Comparison of ENCODE assay signal across 27 cellular contexts in the genomic region with DNA sequence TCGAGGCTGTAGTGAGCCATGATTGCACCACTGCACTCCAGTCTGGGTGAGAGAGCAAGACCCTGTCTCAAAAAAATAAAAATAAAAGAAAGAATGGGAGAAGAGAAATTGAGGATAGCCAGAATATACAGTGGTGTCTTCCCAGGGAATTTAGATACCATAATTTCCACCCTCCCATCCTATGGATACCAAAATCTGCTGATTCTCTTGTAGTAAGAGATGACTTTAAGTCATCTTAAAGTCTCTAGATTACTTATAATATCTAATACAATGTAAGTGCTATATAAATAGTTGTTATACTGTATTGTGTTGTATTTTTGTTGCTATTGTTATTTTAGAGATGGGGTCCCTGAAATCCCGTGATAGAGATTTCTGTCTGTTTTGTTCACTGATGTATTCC. TPM values are rescaled to one million over a fixed set of nuclear protein-coding genes. Genes with fewer than 3 reads are reported as not detected.
DNase-seq lines count a peak whose midpoint lies in the region; ATAC-seq and TF ChIP-seq lines count a peak whose summit lies in the region.
"Had no signal": no experiment of that assay in that cellular context is flagged by ENCODE, and none has a peak within 500 bp of the region (broad histone marks: within the 10 kb centered on the region; RNA-seq: fewer than 3 reads in every experiment).

No MANE protein-coding gene starts in this region.

- peaks cover 13% of the 10 kb centered on the region for H3K4me1 ChIP-seq in CD4-positive, alpha-beta memory T cell (ENCODE audit: insufficient read depth, low read length)
- H3K4me1 ChIP-seq in GM23248 (ENCODE audit: insufficient read depth) (peaks cover 8% of the 10 kb centered on the region), suprapubic skin (peaks cover 16% of the 10 kb centered on the region)

- H3K9me2 ChIP-seq in GM23248 (ENCODE audit: insufficient read depth) = no peaks in the 10 kb centered on the region

- H2AFZ ChIP-seq in GM23248 = no peak overlapping the region

- no peak for TF ChIP-seq CTCF in suprapubic skin (IDR thresholded peaks at IDR 0.05)

- H3K27me3 ChIP-seq in CD4-positive, alpha-beta memory T cell (ENCODE audit: insufficient read depth, low read length) = no peaks in the 10 kb centered on the region
- no peaks in the 10 kb centered on the region for H3K27me3 ChIP-seq in GM23248 (replicated peaks; ENCODE audit: insufficient read depth)
- no peaks in the 10 kb centered on the region for H3K27me3 ChIP-seq in suprapubic skin
- H3K27me3 ChIP-seq: heart left ventricle, MG63 had no signal

- peaks cover 7% of the 10 kb centered on the region for H3K36me3 ChIP-seq in CD4-positive, alpha-beta memory T cell (ENCODE audit: insufficient read depth, low read length)
- H3K36me3 ChIP-seq in GM23248 (ENCODE audit: low read depth) (no peaks in the 10 kb centered on the region), suprapubic skin (peaks cover 23% of the 10 kb centered on the region)

- H3K79me2 ChIP-seq in GM23248 (ENCODE audit: insufficient read depth) = peaks cover 16% of the 10 kb centered on the region

- no peak for ATAC-seq in activated CD8-positive, alpha-beta T cell treated with anti-CD3 and anti-CD28 coated beads, Interleukin-2, amount 10 ng/mL, durations not matched to agents 7 days and 5 days
- ATAC-seq in naive B cell (ENCODE audit: low read depth in 2 of 2) = no peak
- no peak for ATAC-seq in HG03135 (IDR thresholded peaks at IDR 0.05; ENCODE audit: unreplicated experiment)
- ATAC-seq: activated CD4-positive, alpha-beta T cell treated with anti-CD3 and anti-CD28 coated beads for 36 hours; activated T-cell treated with anti-CD3 and anti-CD28 coated beads, Interleukin-2, amount 50 U/mL, for 72 hours; effector memory CD8-positive, alpha-beta T cell; heart left ventricle had no signal

- H3K9ac ChIP-seq in GM23248 = no peak overlapping the region

- CTCF ChIA-PET in activated CD4-positive, alpha-beta T cell treated with anti-CD3 and anti-CD28 coated beads, Interleukin-2, amount 10 ng/mL, durations not matched to agents 7 days and 5 days (lab: Charles Lee) = no interaction called here
- CTCF ChIA-PET in CD4-positive, alpha-beta memory T cell (lab: Charles Lee; ENCODE audit: partially characterized antibody) = interaction anchor here (0.7 to 1.5 kb wide), 4 partner anchors 48 to 126 kb away, joined by 3 to 4 read pairs (median 4); no protein-coding TSS in a partner anchor
- CTCF ChIA-PET in activated CD8-positive, alpha-beta T cell treated with anti-CD3 and anti-CD28 coated beads, Interleukin-2, amount 10 ng/mL, durations not matched to agents 7 days and 5 days (lab: Charles Lee) = interaction anchor here (0.7 kb wide), 1 partner anchor 103 kb away, joined by 3 read pairs; no protein-coding TSS in a partner anchor

- H3K27ac ChIP-seq in CD4-positive, alpha-beta memory T cell (ENCODE audit: low read depth, low read length) = no peak overlapping the region
- H3K27ac ChIP-seq in GM23248 (no peak overlapping the region), suprapubic skin (no peak overlapping the region)

- no peaks in the 10 kb centered on the region for H4K20me1 ChIP-seq in GM23248 (ENCODE audit: insufficient read depth)

- H3K4me1 Mint-ChIP-seq in activated CD4-positive, alpha-beta T cell treated with anti-CD3 and anti-CD28 coated beads, Interleukin-2, amount 10 ng/mL, durations not matched to agents 7 days and 5 days = peaks cover 25% of the 10 kb centered on the region
- peaks cover 4 to 19% (median 11%) of the 10 kb centered on the region in 4 donors for H3K4me1 Mint-ChIP-seq in CD4-positive, alpha-beta memory T cell
- H3K4me1 Mint-ChIP-seq in activated CD8-positive, alpha-beta T cell treated with anti-CD3 and anti-CD28 coated beads, Interleukin-2, amount 10 ng/mL, durations not matched to agents 7 days and 5 days (ENCODE audit: low read depth) = peaks cover 24% of the 10 kb centered on the region
- peaks cover 9 to 22% (median 10%) of the 10 kb centered on the region in 3 donors for H3K4me1 Mint-ChIP-seq in naive B cell

- H3K4me3 ChIP-seq in CD4-positive, alpha-beta memory T cell (ENCODE audit: low read length in 2 of 2) = no peak overlapping the region
- H3K4me3 ChIP-seq in GM23248 (no peak overlapping the region), suprapubic skin (no peak overlapping the region)

- TF ChIP-seq POLR2A in suprapubic skin (IDR thresholded peaks at IDR 0.05) = no peak

- no peak for DNase-seq in activated CD4-positive, alpha-beta T cell treated with anti-CD3 and anti-CD28 coated beads, Interleukin-2, amount 10 ng/mL, durations not matched to agents 7 days and 5 days
- no peak for DNase-seq in activated CD4-positive, alpha-beta T cell treated with anti-CD3 and anti-CD28 coated beads for 1 hour
- DNase-seq in CD4-positive, alpha-beta memory T cell = no peak
- no peak for DNase-seq in activated CD8-positive, alpha-beta T cell treated with anti-CD3 and anti-CD28 coated beads, Interleukin-2, amount 10 ng/mL, durations not matched to agents 7 days and 5 days
- no peak for DNase-seq in naive B cell
- DNase-seq in GM23248 = no peak
- no peak for DNase-seq in suprapubic skin (ENCODE audit: low spot score in 2 of 2)
- DNase-seq: 8988T; activated CD4-positive, alpha-beta T cell treated with anti-CD3 and anti-CD28 coated beads for 36 hours; activated naive CD8-positive, alpha-beta T cell treated with anti-CD3 and anti-CD28 coated beads, Interleukin-2, amount 10 ng/mL, durations not matched to agents 7 days and 5 days; activated T-cell treated with anti-CD3 and anti-CD28 coated beads, Interleukin-2, amount 50 U/mL, for 72 hours; caudate nucleus; COR-L47; cortex of kidney; effector memory CD8-positive, alpha-beta T cell; GDM1; H9; KBM-7; MG63; NCI-H2081; NCI-H345; NCI-H82; occipital lobe; stimulated activated naive CD4-positive, alpha-beta T cell had no signal

- no peaks in the 10 kb centered on the region for H3F3A ChIP-seq in GM23248 (ENCODE audit: insufficient read depth)

- no peak for TF ChIP-seq EP300 in suprapubic skin (IDR thresholded peaks at IDR 0.05)

- intact Hi-C loops in CD4-positive, alpha-beta memory T cell (cut with micrococcal nuclease) = loop anchor here (5.0 kb wide), 1 partner anchor 126 kb away; the partner anchor contains the start of genes NEK8 and TLCD1

- 91 to 96% methylated on average over 2 of the region's 2 CpGs for WGBS in GM23248 (ENCODE audit: low coverage in 1 of 2, low lambda C conversion rate in 2 of 2, missing lambda C conversion rate in 2 of 2), 2 experiments
- 96% methylated on average over 2 of the region's 2 CpGs for WGBS in suprapubic skin

- no peak overlapping the region for H3K4me2 ChIP-seq in GM23248 (ENCODE audit: unreplicated experiment)

- peak overlapping the region; percentile 27 for H3K4me3 Mint-ChIP-seq in activated CD4-positive, alpha-beta T cell treated with anti-CD3 and anti-CD28 coated beads, Interleukin-2, amount 10 ng/mL, durations not matched to agents 7 days and 5 days
- peak overlapping the region in 7 of 8 donors; percentile 12 to 59 (median 52) for H3K4me3 Mint-ChIP-seq in CD4-positive, alpha-beta memory T cell
- peak overlapping the region; percentile 28 for H3K4me3 Mint-ChIP-seq in activated CD8-positive, alpha-beta T cell treated with anti-CD3 and anti-CD28 coated beads, Interleukin-2, amount 10 ng/mL, durations not matched to agents 7 days and 5 days
- peak overlapping the region in 7 of 8 donors; percentile 22 to 99 (median 87) for H3K4me3 Mint-ChIP-seq in naive B cell

- no peaks in the 10 kb centered on the region for H3K9me3 Mint-ChIP-seq in activated CD4-positive, alpha-beta T cell treated with anti-CD3 and anti-CD28 coated beads, Interleukin-2, amount 10 ng/mL, durations not matched to agents 7 days and 5 days
- H3K9me3 Mint-ChIP-seq in CD4-positive, alpha-beta memory T cell = no peaks in the 10 kb centered on the region
- no peaks in the 10 kb centered on the region for H3K9me3 Mint-ChIP-seq in activated CD8-positive, alpha-beta T cell treated with anti-CD3 and anti-CD28 coated beads, Interleukin-2, amount 10 ng/mL, durations not matched to agents 7 days and 5 days (ENCODE audit: insufficient read depth)
- H3K9me3 Mint-ChIP-seq in naive B cell = no peaks in the 10 kb centered on the region
- H3K9me3 Mint-ChIP-seq: activated naive CD8-positive, alpha-beta T cell treated with anti-CD3 and anti-CD28 coated beads, Interleukin-2, amount 10 ng/mL, durations not matched to agents 7 days and 5 days; activated T-cell treated with anti-CD3 and anti-CD28 coated beads, Interleukin-2, amount 50 U/mL, for 72 hours; effector memory CD8-positive, alpha-beta T cell; H9 had no signal

- no peaks in the 10 kb centered on the region for H3K9me3 ChIP-seq in CD4-positive, alpha-beta memory T cell (ENCODE audit: control insufficient read depth in 1 of 2, low read length in 2 of 2)
- H3K9me3 ChIP-seq in GM23248 (ENCODE audit: low read depth) (no peaks in the 10 kb centered on the region), suprapubic skin (no peaks in the 10 kb centered on the region)
- H3K9me3 ChIP-seq: heart left ventricle, lower lobe of right lung had no signal

- in situ Hi-C loops in GM23248 (cut with MboI) = no loop called here

- H3K27ac Mint-ChIP-seq in activated CD4-positive, alpha-beta T cell treated with anti-CD3 and anti-CD28 coated beads, Interleukin-2, amount 10 ng/mL, durations not matched to agents 7 days and 5 days = no peak overlapping the region
- H3K27ac Mint-ChIP-seq in CD4-positive, alpha-beta memory T cell = peak overlapping the region in 1 of 7 donors; percentile 41
- H3K27ac Mint-ChIP-seq in activated CD8-positive, alpha-beta T cell treated with anti-CD3 and anti-CD28 coated beads, Interleukin-2, amount 10 ng/mL, durations not matched to agents 7 days and 5 days = no peak overlapping the region
- H3K27ac Mint-ChIP-seq in naive B cell = peak overlapping the region in 1 of 6 donors; percentile 81
- H3K27ac Mint-ChIP-seq: activated T-cell treated with anti-CD3 and anti-CD28 coated beads, Interleukin-2, amount 50 U/mL, for 72 hours had no signal

- POLR2A ChIA-PET in activated CD4-positive, alpha-beta T cell treated with anti-CD3 and anti-CD28 coated beads, Interleukin-2, amount 10 ng/mL, durations not matched to agents 7 days and 5 days (lab: Charles Lee) = no interaction called here
- POLR2A ChIA-PET in CD4-positive, alpha-beta memory T cell (lab: Charles Lee; ENCODE audit: partially characterized antibody) = interaction anchor here (0.7 to 2.4 kb wide), 2 partner anchors 11 to 45 kb away, joined by 4 to 12 read pairs; partner anchors contain the start of gene FAM222B
- POLR2A ChIA-PET in activated CD8-positive, alpha-beta T cell treated with anti-CD3 and anti-CD28 coated beads, Interleukin-2, amount 10 ng/mL, durations not matched to agents 7 days and 5 days (lab: Charles Lee) = no interaction called here

- no peaks in the 10 kb centered on the region for H3K27me3 Mint-ChIP-seq in activated CD4-positive, alpha-beta T cell treated with anti-CD3 and anti-CD28 coated beads, Interleukin-2, amount 10 ng/mL, durations not matched to agents 7 days and 5 days
- H3K27me3 Mint-ChIP-seq in CD4-positive, alpha-beta memory T cell = no peaks in the 10 kb centered on the region
- no peaks in the 10 kb centered on the region for H3K27me3 Mint-ChIP-seq in activated CD8-positive, alpha-beta T cell treated with anti-CD3 and anti-CD28 coated beads, Interleukin-2, amount 10 ng/mL, durations not matched to agents 7 days and 5 days (ENCODE audit: low read depth)
- H3K27me3 Mint-ChIP-seq in naive B cell = no peaks in the 10 kb centered on the region
- H3K27me3 Mint-ChIP-seq: activated CD4-positive, alpha-beta T cell treated with anti-CD3 and anti-CD28 coated beads for 36 hours; activated naive CD8-positive, alpha-beta T cell treated with anti-CD3 and anti-CD28 coated beads, Interleukin-2, amount 10 ng/mL, durations not matched to agents 7 days and 5 days; effector memory CD8-positive, alpha-beta T cell had no signal

- peaks cover 5% of the 10 kb centered on the region for H3K36me3 Mint-ChIP-seq in activated CD4-positive, alpha-beta T cell treated with anti-CD3 and anti-CD28 coated beads, Interleukin-2, amount 10 ng/mL, durations not matched to agents 7 days and 5 days (ENCODE audit: low read depth)
- peaks cover 6 to 14% of the 10 kb centered on the region in 2 donors for H3K36me3 Mint-ChIP-seq in CD4-positive, alpha-beta memory T cell
- peaks cover 16% of the 10 kb centered on the region for H3K36me3 Mint-ChIP-seq in activated CD8-positive, alpha-beta T cell treated with anti-CD3 and anti-CD28 coated beads, Interleukin-2, amount 10 ng/mL, durations not matched to agents 7 days and 5 days (ENCODE audit: low read depth)
- H3K36me3 Mint-ChIP-seq in naive B cell = no peaks in the 10 kb centered on the region

RNA-seq across cellular contexts. Expression of gene ERAL1, which starts 1.5 kb away (rescaled TPM):
- total RNA-seq in activated CD4-positive, alpha-beta T cell treated with anti-CD3 and anti-CD28 coated beads, Interleukin-2, amount 10 ng/mL, durations not matched to agents 7 days and 5 days = 10 to 100 TPM; 40.8 to 42.9 TPM
- total RNA-seq in CD4-positive, alpha-beta memory T cell = 10 to 100 TPM; 23.5 to 24.3 TPM
- 10 to 100 TPM; 41.1 to 41.7 TPM for polyA plus RNA-seq in CD4-positive, alpha-beta memory T cell
- 10 to 100 TPM; 46.3 to 50.7 TPM for total RNA-seq in activated CD8-positive, alpha-beta T cell treated with anti-CD3 and anti-CD28 coated beads, Interleukin-2, amount 10 ng/mL, durations not matched to agents 7 days and 5 days
- polyA plus RNA-seq in naive B cell (ENCODE audit: low read depth in 6 of 6) (10 to 100 TPM; 37.0 to 50.3 (median 46.2) TPM), GM23248 (2016; fragmentation: Nextera tagmentation; extraction: Ambion mirVana) (58.1 and 60.0 TPM in 2 replicates)
- 34.8 and 40.2 TPM in 2 replicates for total RNA-seq in GM23248 (2014; rRNA removed; shearing (Covaris generic))
- total RNA-seq in suprapubic skin = 10 to 100 TPM; 42.2 to 61.4 (median 45.0) TPM

RNA-seq across cellular contexts. Expression of gene FAM222B, which starts 10.7 kb away (rescaled TPM):
- total RNA-seq in activated CD4-positive, alpha-beta T cell treated with anti-CD3 and anti-CD28 coated beads, Interleukin-2, amount 10 ng/mL, durations not matched to agents 7 days and 5 days = 10 to 100 TPM; 15.7 to 17.9 TPM
- 10 to 100 TPM; 19.0 to 23.0 TPM for total RNA-seq in CD4-positive, alpha-beta memory T cell
- polyA plus RNA-seq in CD4-positive, alpha-beta memory T cell = 10 to 100 TPM in 1 of 2 donors, 1 to 10 TPM in 1; 7.9 to 23.2 TPM
- total RNA-seq in activated CD8-positive, alpha-beta T cell treated with anti-CD3 and anti-CD28 coated beads, Interleukin-2, amount 10 ng/mL, durations not matched to agents 7 days and 5 days = 10 to 100 TPM; 15.4 to 17.1 TPM
- polyA plus RNA-seq in naive B cell (ENCODE audit: low read depth in 6 of 6) (10 to 100 TPM in 2 of 6 donors, 1 to 10 TPM in 4; 6.6 to 19.4 (median 8.2) TPM), GM23248 (2016; fragmentation: Nextera tagmentation; extraction: Ambion mirVana) (11.1 and 11.4 TPM in 2 replicates)
- 7.6 and 12.9 TPM in 2 replicates for total RNA-seq in GM23248 (2014; rRNA removed; shearing (Covaris generic))
- total RNA-seq in suprapubic skin = 10 to 100 TPM; 12.1 to 20.7 (median 17.8) TPM

RNA-seq across cellular contexts. Expression of gene FLOT2, which starts 44.2 kb away (rescaled TPM):
- 100 to 1,000 TPM; 200 to 212 TPM for total RNA-seq in activated CD4-positive, alpha-beta T cell treated with anti-CD3 and anti-CD28 coated beads, Interleukin-2, amount 10 ng/mL, durations not matched to agents 7 days and 5 days
- 100 to 1,000 TPM; 216 to 224 TPM for total RNA-seq in CD4-positive, alpha-beta memory T cell
- polyA plus RNA-seq in CD4-positive, alpha-beta memory T cell = 100 to 1,000 TPM; 284 to 288 TPM
- 100 to 1,000 TPM; 197 to 198 TPM for total RNA-seq in activated CD8-positive, alpha-beta T cell treated with anti-CD3 and anti-CD28 coated beads, Interleukin-2, amount 10 ng/mL, durations not matched to agents 7 days and 5 days
- polyA plus RNA-seq in naive B cell (ENCODE audit: low read depth in 6 of 6) = 100 to 1,000 TPM; 431 to 655 (median 460) TPM
- total RNA-seq in GM23248 (2014; rRNA removed; shearing (Covaris generic)) = 28.6 and 33.2 TPM in 2 replicates
- polyA plus RNA-seq in GM23248 (2016; fragmentation: Nextera tagmentation; extraction: Ambion mirVana) = 55.0 TPM in 2 replicates
- total RNA-seq in suprapubic skin = 10 to 100 TPM; 41.7 to 57.5 (median 52.3) TPM

RNA-seq across cellular contexts. Expression of gene DHRS13, which starts 49.6 kb away (rescaled TPM):
- total RNA-seq in activated CD4-positive, alpha-beta T cell treated with anti-CD3 and anti-CD28 coated beads, Interleukin-2, amount 10 ng/mL, durations not matched to agents 7 days and 5 days = 10 to 100 TPM; 26.8 to 27.8 TPM
- 10 to 100 TPM; 44.6 to 49.6 TPM for total RNA-seq in CD4-positive, alpha-beta memory T cell
- polyA plus RNA-seq in CD4-positive, alpha-beta memory T cell = 10 to 100 TPM; 15.1 to 19.6 TPM
- total RNA-seq in activated CD8-positive, alpha-beta T cell treated with anti-CD3 and anti-CD28 coated beads, Interleukin-2, amount 10 ng/mL, durations not matched to agents 7 days and 5 days = 10 to 100 TPM; 29.2 to 29.3 TPM
- polyA plus RNA-seq in naive B cell (ENCODE audit: low read depth in 6 of 6) = 10 to 100 TPM in 5 of 6 donors, 1 to 10 TPM in 1; 9.4 to 17.3 (median 11.5) TPM
- 4.7 and 5.2 TPM in 2 replicates for total RNA-seq in GM23248 (2014; rRNA removed; shearing (Covaris generic))
- 2.6 and 3.2 TPM in 2 replicates for polyA plus RNA-seq in GM23248 (2016; fragmentation: Nextera tagmentation; extraction: Ambion mirVana)
- 10 to 100 TPM; 15.1 to 26.8 (median 20.2) TPM for total RNA-seq in suprapubic skin

Comparison
In these comparisons a context has a peak if more than half of its experiments do, and no peak if none do; other contexts are left out.
1. H3K4me3 Mint-ChIP-seq: peak in every context shown above with its lines; median percentile 87 in naive B cell; 52 in CD4-positive, alpha-beta memory T cell; 28 in activated CD8-positive, alpha-beta T cell treated with anti-CD3 and anti-CD28 coated beads, Interleukin-2, amount 10 ng/mL, durations not matched to agents 7 days and 5 days; 27 in activated CD4-positive, alpha-beta T cell treated with anti-CD3 and anti-CD28 coated beads, Interleukin-2, amount 10 ng/mL, durations not matched to agents 7 days and 5 days.